In the genomic region with DNA sequence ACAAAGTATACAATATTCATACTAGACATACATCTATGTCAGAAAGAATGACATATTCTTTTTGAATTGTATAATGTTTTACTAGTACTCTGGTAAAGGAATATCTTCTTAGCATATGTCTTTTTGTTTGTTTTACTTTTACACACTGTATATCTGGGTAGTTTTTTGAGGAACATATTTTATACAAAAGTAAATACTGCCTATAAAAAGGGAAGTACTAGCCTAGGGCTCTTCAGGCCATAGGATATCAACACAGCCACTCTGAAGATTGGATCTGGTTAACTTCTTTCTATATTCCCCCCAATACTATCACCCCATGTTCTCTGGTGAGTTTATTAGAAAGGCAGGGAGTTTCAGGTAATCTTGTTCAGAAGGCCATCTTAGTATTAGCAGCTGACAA, we compare ENCODE assay signal across 14 cellular contexts.
"Had no signal": no experiment of that assay in that cellular context is flagged by ENCODE, and none has a peak within 500 bp of the region (broad histone marks: within the 10 kb centered on the region; RNA-seq: fewer than 3 reads in every experiment).

No MANE protein-coding gene starts in this region.

- H3K4me3 ChIP-seq: gastrocnemius medialis, heart left ventricle, lower lobe of right lung, neural progenitor cell, ovary, sigmoid colon had no signal

- H3K27ac Mint-ChIP-seq: activated T-cell treated with anti-CD3 and anti-CD28 coated beads, Interleukin-2, amount 50 U/mL, for 72 hours; immature natural killer cell; neural progenitor cell had no signal

- H3K9me3 ChIP-seq: gastrocnemius medialis, heart left ventricle, lower lobe of right lung, ovary, sigmoid colon had no signal

- H3K9me3 Mint-ChIP-seq: effector memory CD8-positive, alpha-beta T cell; neural progenitor cell had no signal

- H3K27me3 Mint-ChIP-seq: effector memory CD8-positive, alpha-beta T cell had no signal

- H3K27ac ChIP-seq: epithelial cell of prostate, gastrocnemius medialis, heart left ventricle, lower lobe of right lung, neural progenitor cell, ovary, sigmoid colon had no signal

- H3K27me3 ChIP-seq: gastrocnemius medialis, heart left ventricle, neural progenitor cell, ovary, sigmoid colon had no signal

- H3K4me1 Mint-ChIP-seq: immature natural killer cell, neural progenitor cell had no signal

- ATAC-seq: effector memory CD8-positive, alpha-beta T cell; gastrocnemius medialis; heart left ventricle; lower lobe of right lung had no signal

- H3K4me1 ChIP-seq: lower lobe of right lung, sigmoid colon had no signal

- DNase-seq: activated CD4-positive, alpha-beta T cell treated with anti-CD3 and anti-CD28 coated beads for 4 hours; dermis blood vessel endothelial cell; effector memory CD8-positive, alpha-beta T cell; gastrocnemius medialis; heart left ventricle; immature natural killer cell; lower lobe of right lung; ovary; sigmoid colon; stimulated activated CD4-positive, alpha-beta T cell treated with anti-CD3 and anti-CD28 coated beads, Interleukin-2, amount 100 ng/mL, for 24 hours; T1000 had no signal

- H3K4me3 Mint-ChIP-seq: activated T-cell treated with anti-CD3 and anti-CD28 coated beads, Interleukin-2, amount 50 U/mL, for 72 hours; effector memory CD8-positive, alpha-beta T cell; immature natural killer cell; neural progenitor cell had no signal

- H3K36me3 Mint-ChIP-seq: neural progenitor cell had no signal

- H3K36me3 ChIP-seq: neural progenitor cell, ovary had no signal
